In genomic region chr2:54572262-54572635, GRCh38 we compare ENCODE assay signal across 8 cellular contexts.
DNase-seq lines count a peak whose midpoint lies in the region; FAIRE-seq and TF ChIP-seq lines count a peak whose summit lies in the region.

No MANE protein-coding gene starts in this region.

- H3K27ac ChIP-seq in adrenal gland (peak overlapping the region; percentile 70 to 93 (median 84)), kidney (ENCODE audit: low read depth in 2 of 2, low read length in 2 of 2) (peak overlapping the region; percentile 94), temporal lobe (ENCODE audit: low read depth, low read length) (peak overlapping the region; percentile 70)

- no peaks in the 10 kb centered on the region for H3K27me3 ChIP-seq in adrenal gland

- FAIRE-seq in kidney (lab: Jason Lieb, UNC), result no peak

- intact Hi-C loops in adrenal gland (cut with DNase I) (no loop called here), kidney (cut with DNase I) (no loop called here)

- DNase-seq in Caki2 (ENCODE audit: low read depth), result peak; percentile 89
- peak; percentile 88 for DNase-seq in LHCN-M2 (ENCODE audit: low read depth)
- peak in 2 of 7 donors; percentile 46 to 50 for DNase-seq in adrenal gland
- DNase-seq in kidney, result no peak
- DNase-seq in NCI-H1436 treated with DMSO at 0.1 percent for 48 hours (lab: John Stamatoyannopoulos, UW), result no peak
- no peak for DNase-seq in activated effector memory CD4-positive, alpha-beta T cell treated with anti-CD3 and anti-CD28 coated beads, Interleukin-2, amount 50 U/mL, for 16 hours
- no peak for DNase-seq in GDM1 (lab: John Stamatoyannopoulos, UW)

- no peak for TF ChIP-seq CTCF in adrenal gland (IDR thresholded peaks at IDR 0.05)
- TF ChIP-seq CTCF in kidney (IDR thresholded peaks at IDR 0.05; ENCODE audit: borderline replicate concordance, extremely low read depth, insufficient read depth), result no peak

- in situ Hi-C loops in Caki2 (cut with HindIII; ENCODE audit: low pct_unique_long_range_greater_than_20kb, low sequenced_read_pairs), result no loop called here

- H3K9me3 ChIP-seq in adrenal gland (replicated peaks in 1 of 3) (no peaks in the 10 kb centered on the region), kidney (ENCODE audit: control insufficient read depth in 1 of 2, low read length in 2 of 2) (no peaks in the 10 kb centered on the region)

- WGBS in adrenal gland, 4 donors, result 4 to 15% (median 6%) methylated on average over 4 of the region's 4 CpGs

- no peaks in the 10 kb centered on the region for H3K36me3 ChIP-seq in adrenal gland (replicated peaks in 1 of 2)
- H3K36me3 ChIP-seq in kidney (ENCODE audit: control insufficient read depth in 1 of 2, insufficient read depth in 2 of 2, low read length in 2 of 2), result no peaks in the 10 kb centered on the region

- H3K4me1 ChIP-seq in adrenal gland (replicated peaks in 1 of 2), result peaks cover 77 to 98% of the 10 kb centered on the region in 2 donors
- peaks cover 65 to 80% of the 10 kb centered on the region in 2 donors for H3K4me1 ChIP-seq in kidney (ENCODE audit: control insufficient read depth in 1 of 2, insufficient read depth in 1 of 2, low read depth in 1 of 2, low read length in 2 of 2)

- peak overlapping the region in 1 of 2 donors; percentile 70 for H3K9ac ChIP-seq in kidney (ENCODE audit: low read length in 2 of 2)

- peak in 1 of 2 donors; percentile 85 for TF ChIP-seq POLR2A in adrenal gland (IDR thresholded peaks at IDR 0.05)

- H3K4me3 ChIP-seq in adrenal gland, result no peak overlapping the region
- peak overlapping the region; percentile 6 to 11 for H3K4me3 ChIP-seq in kidney (ENCODE audit: low read length in 2 of 2)

Comparison
In these comparisons a context has a peak if more than half of its experiments do, and no peak if none do; other contexts are left out.
1. DNase-seq: peak in Caki2 (single experiment) and LHCN-M2 (single experiment); none in kidney (single experiment), NCI-H1436 treated with DMSO at 0.1 percent for 48 hours (single experiment), activated effector memory CD4-positive, alpha-beta T cell treated with anti-CD3 and anti-CD28 coated beads, Interleukin-2, amount 50 U/mL, for 16 hours (single experiment) and GDM1 (single experiment).
2. H3K4me3 ChIP-seq: peak in kidney (2 of 2); none in adrenal gland (0 of 4).
3. Peak in every context shown above with its lines, with median percentiles within 50 percentile points of each other: H3K27ac ChIP-seq.